ENCODE assay signal across 16 cellular contexts in genomic region chr4:128608006-128608405, GRCh38.
A peak's percentile ranks its signal among the peaks of the same experiment; 100 is the strongest.
DNase-seq lines count a peak whose midpoint lies in the region; ATAC-seq, FAIRE-seq and TF ChIP-seq lines count a peak whose summit lies in the region.
"Had no signal": no experiment of that assay in that cellular context is flagged by ENCODE, and none has a peak within 500 bp of the region (broad histone marks: within the 10 kb centered on the region; RNA-seq: fewer than 3 reads in every experiment).

No MANE protein-coding gene starts in this region.

- H4K8ac ChIP-seq in IMR-90 (ENCODE audit: low read depth in 2 of 2, low read length in 2 of 2) (no peak overlapping the region), H1 (ENCODE audit: extremely low read depth, insufficient read depth, low read length) (no peak overlapping the region), mesendoderm (ENCODE audit: low read depth, low read length) (no peak overlapping the region)

- H4K91ac ChIP-seq in IMR-90 (ENCODE audit: insufficient read depth, low read depth, low read length) (no peak overlapping the region), H1 (replicated peaks; ENCODE audit: insufficient read length, low read length) (no peak overlapping the region)

- WGBS in A549 (ENCODE audit: missing lambda C conversion rate): 95% methylated on average over 1 of the region's 1 CpG
- 100% methylated on average over 1 of the region's 1 CpG; no CpG with 5 or more reads in 1 of the 2 experiments for WGBS in IMR-90 (ENCODE audit: extremely low coverage in 2 of 2, insufficient read length in 1 of 2), 2 experiments
- WGBS in H1 (ENCODE audit: extremely low coverage in 1 of 2, insufficient coverage in 1 of 2, insufficient read length in 1 of 2, insufficient replicate concordance in 2 of 2, low coverage in 1 of 2, low lambda C conversion rate in 2 of 2, missing lambda C conversion rate in 1 of 2), 2 experiments: 59% methylated on average over 1 of the region's 1 CpG; no CpG with 5 or more reads in 1 of the 2 experiments
- WGBS in mesendoderm (ENCODE audit: extremely low coverage, insufficient coverage, low lambda C conversion rate): no CpG with 5 or more reads among the region's 1 CpG

- in situ Hi-C loops in IMR-90 (cut with MboI; ENCODE audit: low sequenced_read_pairs): no loop called here

- intact Hi-C loops in IMR-90 (cut with micrococcal nuclease): no loop called here

- peaks cover 36% of the 10 kb centered on the region for H3K4me1 ChIP-seq in A549
- peaks cover 3% of the 10 kb centered on the region for H3K4me1 ChIP-seq in IMR-90 (ENCODE audit: control insufficient read depth, insufficient read depth, low read length)
- H3K4me1 ChIP-seq in H1 (replicated peaks in 1 of 4; ENCODE audit: control insufficient read depth in 3 of 4, insufficient read depth in 4 of 4, low read length in 3 of 4): peaks cover 0 to 2% (median 0%) of the 10 kb centered on the region in 4 experiments; a peak in 2 of 7 replicates
- peaks cover 2% of the 10 kb centered on the region for H3K4me1 ChIP-seq in mesendoderm (ENCODE audit: control insufficient read depth, low read depth, low read length)
- H3K4me1 ChIP-seq: BLaER1 treated with 17β-estradiol and CSF1 and Interleukin-3, amounts not matched to agents 10 nM and 100 nM had no signal

- H3K23ac ChIP-seq in IMR-90 (ENCODE audit: low read depth, low read length): no peak overlapping the region
- H3K23ac ChIP-seq in H1 (ENCODE audit: insufficient read length): no peak overlapping the region
- H3K23ac ChIP-seq in mesendoderm (ENCODE audit: low read length): no peak overlapping the region

- TF ChIP-seq EP300 in A549 (IDR thresholded peaks at IDR 0.05): no peak
- no peak for TF ChIP-seq EP300 in H1 (IDR thresholded peaks at IDR 0.05; ENCODE audit: borderline replicate concordance in 1 of 2, low read depth in 2 of 2, low read length in 2 of 2)

- POLR2A ChIA-PET in A549 (lab: Yijun Ruan, JAX) (no interaction called here), IMR-90 (lab: Charles Lee; ENCODE audit: unreplicated experiment) (no interaction called here), H1 (lab: Charles Lee; ENCODE audit: partially characterized antibody) (no interaction called here)

- DNase-seq in A549 (ENCODE audit: low read depth in 1 of 2, low spot score in 1 of 2) (no peak), IMR-90 (no peak), H1 (ENCODE audit: low read depth in 1 of 2, low spot score in 2 of 2) (peak in 1 of 2 experiments; percentile 29), mesendoderm (peak; percentile 63), NCI-H774 (lab: John Stamatoyannopoulos, UW) (no peak), foreskin melanocyte (no peak)
- DNase-seq in activated CD4-positive, alpha-beta T cell treated with anti-CD3 and anti-CD28 coated beads, Interleukin-2, amount 50 U/mL, for 1 hour: no peak
- DNase-seq: Calu3; CD8-positive, alpha-beta T cell; DMS79 treated with DMSO at 0.1 percent for 48 hours; GF-D8; H7 had no signal

- H2BK15ac ChIP-seq in IMR-90 (ENCODE audit: low read depth, low read length) (no peak overlapping the region), H1 (ENCODE audit: low read length) (no peak overlapping the region), mesendoderm (replicated peaks; ENCODE audit: low read depth) (no peak overlapping the region)

- H3K27me3 ChIP-seq in IMR-90 (ENCODE audit: control insufficient read depth, insufficient read depth, low read length) (no peaks in the 10 kb centered on the region), H1 (replicated peaks in 1 of 4; ENCODE audit: control insufficient read depth in 3 of 4, extremely low read depth in 1 of 4, insufficient read depth in 3 of 4, low read length in 3 of 4) (no peaks in the 10 kb centered on the region), mesendoderm (ENCODE audit: insufficient read depth, low read length, poor library complexity) (no peaks in the 10 kb centered on the region)
- H3K27me3 ChIP-seq: BLaER1 treated with 17β-estradiol and CSF1 and Interleukin-3, amounts not matched to agents 10 nM and 100 nM had no signal

- no peak for FAIRE-seq in A549 (lab: Jason Lieb, UNC)
- FAIRE-seq in H1 (lab: Jason Lieb, UNC): no peak

- H2BK120ac ChIP-seq in IMR-90 (ENCODE audit: low read depth, low read length) (no peak overlapping the region), H1 (replicated peaks; ENCODE audit: low read depth, low read length) (no peak overlapping the region), mesendoderm (ENCODE audit: low read depth, low read length) (no peak overlapping the region)

- H3K4ac ChIP-seq in IMR-90 (ENCODE audit: low read depth, low read length) (peak overlapping the region; percentile 35; the same call in 1 of the 2 replicates), H1 (replicated peaks; ENCODE audit: insufficient read length, low read depth, low read length) (no peak overlapping the region), mesendoderm (ENCODE audit: low read depth, low read length) (no peak overlapping the region)

- H2AK5ac ChIP-seq in IMR-90 (ENCODE audit: low read depth, low read length) (no peak overlapping the region), H1 (ENCODE audit: low read depth, low read length) (0 out of 2 replicates have a peak overlapping the region, but pooled peaks have one; percentile 39), mesendoderm (ENCODE audit: low read length) (no peak overlapping the region)

- no peak overlapping the region for H2AK9ac ChIP-seq in IMR-90 (replicated peaks; ENCODE audit: low read depth, low read length, poor library complexity)

- H3K14ac ChIP-seq in IMR-90 (replicated peaks; ENCODE audit: low read depth, low read length) (no peak overlapping the region), H1 (ENCODE audit: insufficient read length) (no peak overlapping the region)

- H2AFZ ChIP-seq in IMR-90 (replicated peaks; ENCODE audit: low read length, poor library complexity) (no peak overlapping the region), H1 (ENCODE audit: low read length) (no peak overlapping the region)
- H2AFZ ChIP-seq: GM23338 had no signal

- H3K27ac ChIP-seq in A549 (peak overlapping the region; percentile 17 to 47; a peak in 3 of 6 replicates), IMR-90 (ENCODE audit: insufficient read depth, low read length) (no peak overlapping the region), H1 (ENCODE audit: low read depth, low read length) (no peak overlapping the region), mesendoderm (ENCODE audit: low read depth, low read length) (no peak overlapping the region)
- H3K27ac ChIP-seq: 22Rv1; BLaER1 treated with 17β-estradiol and CSF1 and Interleukin-3, amounts not matched to agents 10 nM and 100 nM had no signal

- no peaks in the 10 kb centered on the region for H4K20me1 ChIP-seq in IMR-90 (ENCODE audit: insufficient read depth, low read length)
- no peaks in the 10 kb centered on the region for H4K20me1 ChIP-seq in H1 (replicated peaks in 1 of 2; ENCODE audit: control insufficient read depth in 1 of 2, insufficient read depth in 2 of 2, low read length in 2 of 2)
- H4K20me1 ChIP-seq: BLaER1 treated with 17β-estradiol and CSF1 and Interleukin-3, amounts not matched to agents 10 nM and 100 nM had no signal

- TF ChIP-seq CTCF in A549 (IDR thresholded peaks at IDR 0.05): no peak
- TF ChIP-seq CTCF in IMR-90 (conservative IDR thresholded peaks at IDR 0.05; ENCODE audit: low read depth, low read length): no peak
- peak in 1 of 3 experiments; percentile 6; a peak in 1 of 4 replicates for TF ChIP-seq CTCF in H1 (IDR thresholded peaks at IDR 0.05; ENCODE audit: control extremely low read depth in 1 of 3, insufficient read depth in 1 of 3, low read depth in 1 of 3, low read length in 3 of 3)

- ATAC-seq in A549: no peak
- ATAC-seq in IMR-90 (ENCODE audit: low read depth): no peak
- ATAC-seq: CD8-positive, alpha-beta T cell; GM23338; HCT116 had no signal

- H3K9me1 ChIP-seq in IMR-90 (ENCODE audit: insufficient read depth, low read length): 0 out of 2 replicates have a peak, but pooled peaks cover 5% of the 10 kb centered on the region

- no peak overlapping the region for H3K4me3 ChIP-seq in A549
- H3K4me3 ChIP-seq in IMR-90 (ENCODE audit: insufficient read depth, low read depth, low read length): no peak overlapping the region
- no peak overlapping the region for H3K4me3 ChIP-seq in H1 (ENCODE audit: extremely low read depth in 1 of 4, insufficient read depth in 2 of 4, low read depth in 3 of 4, low read length in 4 of 4)
- no peak overlapping the region for H3K4me3 ChIP-seq in mesendoderm (ENCODE audit: low read length)
- H3K4me3 ChIP-seq: BLaER1 treated with 17β-estradiol and CSF1 and Interleukin-3, amounts not matched to agents 10 nM and 100 nM; GM23338 had no signal

- dilution Hi-C loops in IMR-90 (cut with HindIII; ENCODE audit: low sequenced_read_pairs, unreplicated experiment): no loop called here

- peak overlapping the region; percentile 43; the same call in 1 of the 2 replicates for H2BK12ac ChIP-seq in H1 (ENCODE audit: low read depth, low read length)

- H3K4me2 ChIP-seq in A549 (no peak overlapping the region), IMR-90 (ENCODE audit: low read depth, low read length) (no peak overlapping the region), H1 (ENCODE audit: insufficient read depth in 1 of 2, low read depth in 2 of 2, low read length in 2 of 2) (no peak overlapping the region), mesendoderm (ENCODE audit: low read length) (no peak overlapping the region)
- H3K4me2 ChIP-seq: BLaER1 treated with 17β-estradiol and CSF1 and Interleukin-3, amounts not matched to agents 10 nM and 100 nM; GM23338 had no signal

- no peak overlapping the region for H2BK20ac ChIP-seq in IMR-90 (ENCODE audit: low read depth, low read length)
- peak overlapping the region; percentile 75; the same call in 1 of the 2 replicates for H2BK20ac ChIP-seq in H1 (ENCODE audit: low read length)

- H3K9me3 ChIP-seq in A549 (no peaks in the 10 kb centered on the region), IMR-90 (ENCODE audit: control insufficient read depth, insufficient read depth, low read length) (no peaks in the 10 kb centered on the region), H1 (ENCODE audit: insufficient read depth in 2 of 2, low read depth in 1 of 2, low read length in 1 of 2) (no peaks in the 10 kb centered on the region; a peak in 1 of 4 replicates)
- H3K9me3 ChIP-seq: BLaER1 treated with 17β-estradiol and CSF1 and Interleukin-3, amounts not matched to agents 10 nM and 100 nM had no signal

- no peaks in the 10 kb centered on the region for H3K79me2 ChIP-seq in H1 (ENCODE audit: control insufficient read depth in 1 of 2, insufficient read depth in 2 of 2, low read length in 2 of 2)
- H3K79me2 ChIP-seq in mesendoderm (ENCODE audit: control insufficient read depth, insufficient read depth, low read length): no peaks in the 10 kb centered on the region

- TF ChIP-seq RAD21 in A549 (conservative IDR thresholded peaks at IDR 0.05 in 1 of 2, IDR thresholded peaks at IDR 0.05 in 1 of 2): no peak
- TF ChIP-seq RAD21 in IMR-90 (IDR thresholded peaks at IDR 0.05; ENCODE audit: low read length): no peak
- peak in 1 of 2 experiments; percentile 9; a peak in 1 of 4 replicates for TF ChIP-seq RAD21 in H1 (IDR thresholded peaks at IDR 0.05 in 1 of 2, conservative IDR thresholded peaks at IDR 0.05 in 1 of 2; ENCODE audit: low read depth in 2 of 2, low read length in 2 of 2)

- H2BK5ac ChIP-seq in IMR-90 (ENCODE audit: low read depth, low read length, poor library complexity, severe bottlenecking) (no peak overlapping the region), H1 (ENCODE audit: low read depth, low read length) (no peak overlapping the region), mesendoderm (ENCODE audit: low read length) (no peak overlapping the region)

- H3K79me1 ChIP-seq in IMR-90 (ENCODE audit: low read depth in 1 of 2, low read length in 2 of 2) (no peaks in the 10 kb centered on the region), H1 (ENCODE audit: low read depth, low read length) (no peaks in the 10 kb centered on the region), mesendoderm (ENCODE audit: low read length) (no peaks in the 10 kb centered on the region)

- CTCF ChIA-PET in A549 (lab: Yijun Ruan, JAX) (interaction anchor here (1.1 kb wide), 1 partner anchor 27 kb away, joined by 3 read pairs; no protein-coding TSS in a partner anchor), IMR-90 (lab: Yijun Ruan, JAX) (no interaction called here), H1 (lab: Charles Lee; ENCODE audit: partially characterized antibody) (interaction anchor here (1.3 to 2.7 kb wide), 2 partner anchors 9 to 34 kb away, joined by 7 to 10 read pairs; no protein-coding TSS in a partner anchor)

- H3K36me3 ChIP-seq in IMR-90 (ENCODE audit: control insufficient read depth, insufficient read depth, low read length): no peaks in the 10 kb centered on the region
- H3K36me3 ChIP-seq in H1 (ENCODE audit: control insufficient read depth in 2 of 4, insufficient read depth in 4 of 4, low read length in 3 of 4): no peaks in the 10 kb centered on the region
- H3K36me3 ChIP-seq in mesendoderm (ENCODE audit: control insufficient read depth, insufficient read depth, low read length): no peaks in the 10 kb centered on the region
- H3K36me3 ChIP-seq: BLaER1 treated with 17β-estradiol and CSF1 and Interleukin-3, amounts not matched to agents 10 nM and 100 nM had no signal

- no peak overlapping the region for H4K5ac ChIP-seq in IMR-90 (ENCODE audit: low read depth, low read length)
- no peak overlapping the region for H4K5ac ChIP-seq in H1 (ENCODE audit: insufficient read length, low read depth, low read length)
- no peak overlapping the region for H4K5ac ChIP-seq in mesendoderm (ENCODE audit: low read length)

- no peak overlapping the region for H3K9ac ChIP-seq in IMR-90 (ENCODE audit: low read depth, low read length)
- no peak overlapping the region for H3K9ac ChIP-seq in H1 (replicated peaks in 1 of 4; ENCODE audit: extremely low read depth in 1 of 4, low read depth in 3 of 4, low read length in 3 of 4)
- H3K9ac ChIP-seq in mesendoderm (ENCODE audit: low read length): no peak overlapping the region
- H3K9ac ChIP-seq: BLaER1 treated with 17β-estradiol and CSF1 and Interleukin-3, amounts not matched to agents 10 nM and 100 nM had no signal

- no peak overlapping the region for H3K56ac ChIP-seq in IMR-90 (ENCODE audit: extremely low read depth, insufficient read depth, low read length)
- H3K56ac ChIP-seq in H1 (replicated peaks; ENCODE audit: insufficient read length, low read depth, low read length): no peak overlapping the region
- no peak overlapping the region for H3K56ac ChIP-seq in mesendoderm (ENCODE audit: low read length)

- BruUV-seq in IMR-90 (replicated peaks; lab: Mats Ljungman, UMichigan): no TSS peak

- TF ChIP-seq POLR2A in A549 (IDR thresholded peaks at IDR 0.05; ENCODE audit: low read length): no peak
- TF ChIP-seq POLR2A in IMR-90 (IDR thresholded peaks at IDR 0.05; ENCODE audit: low read depth, low read length): no peak
- TF ChIP-seq POLR2A in H1 (IDR thresholded peaks at IDR 0.05; ENCODE audit: control extremely low read depth in 1 of 2, low read depth in 2 of 2, low read length in 2 of 2): no peak

- H3K23me2 ChIP-seq in H1 (ENCODE audit: low read depth, low read length): no peaks in the 10 kb centered on the region

- H3K18ac ChIP-seq in IMR-90 (ENCODE audit: low read depth, low read length) (no peak overlapping the region), H1 (ENCODE audit: extremely low read depth, low read length) (no peak overlapping the region), mesendoderm (ENCODE audit: low read length) (no peak overlapping the region)

Comparison
In these comparisons a context has a peak if more than half of its experiments do, and no peak if none do; other contexts are left out.
1. H3K27ac ChIP-seq: peak in A549 (2 of 2); none in IMR-90 (single experiment), H1 (single experiment) and mesendoderm (single experiment).